21 cellular contexts compared by ENCODE assay signal in genomic region chr2:98583516-98583865, GRCh38. TPM values are rescaled to one million over a fixed set of nuclear protein-coding genes. Genes with fewer than 3 reads are reported as not detected.
A peak's percentile ranks its signal among the peaks of the same experiment; 100 is the strongest.
DNase-seq lines count a peak whose midpoint lies in the region; ATAC-seq and TF ChIP-seq lines count a peak whose summit lies in the region.
"Had no signal": no experiment of that assay in that cellular context is flagged by ENCODE, and none has a peak within 500 bp of the region (broad histone marks: within the 10 kb centered on the region; RNA-seq: fewer than 3 reads in every experiment).

No MANE protein-coding gene starts in this region.

- no peaks in the 10 kb centered on the region for H3K9me3 Mint-ChIP-seq in activated T-cell treated with anti-CD3 and anti-CD28 coated beads, Interleukin-2, amount 50 U/mL, for 24 hours
- H3K9me3 Mint-ChIP-seq in endodermal cell (no peaks in the 10 kb centered on the region), neural progenitor cell (no peaks in the 10 kb centered on the region), T-cell (no peaks in the 10 kb centered on the region)
- H3K9me3 Mint-ChIP-seq: CD4-positive, alpha-beta T cell; IgD-negative memory B cell had no signal

- H3K9ac ChIP-seq in endodermal cell (ENCODE audit: extremely low read depth, low read length, poor library complexity, severe bottlenecking): no peak overlapping the region
- H3K9ac ChIP-seq in neural progenitor cell: no peak overlapping the region
- H3K9ac ChIP-seq: BLaER1 treated with 17β-estradiol and CSF1 and Interleukin-3, amounts not matched to agents 10 nM and 100 nM; KMS-11 had no signal

- DNase-seq in activated T-cell treated with anti-CD3 and anti-CD28 coated beads, Interleukin-2, amount 50 U/mL, for 24 hours: no peak
- DNase-seq in activated T-cell treated with anti-CD3 and anti-CD28 coated beads for 4 hours (no peak), endodermal cell (peak; percentile 13), neural progenitor cell (ENCODE audit: low spot score) (no peak), NCI-H1436 (lab: John Stamatoyannopoulos, UW) (no peak), HT-29 (ENCODE audit: low spot score) (no peak), T-cell (no peak)
- DNase-seq: AML-193; CD4-positive, alpha-beta T cell; H7; MM.1S; NCI-H187; NCI-H2081 treated with DMSO at 0.1 percent for 48 hours; NCI-H524; Right ventricle myocardium superior; RPMI8226 had no signal

- no peak for ATAC-seq in T-cell (replicated peaks in 1 of 4)
- ATAC-seq: A549 had no signal

- H3K9me3 ChIP-seq in endodermal cell (ENCODE audit: control insufficient read depth, low read length) (no peaks in the 10 kb centered on the region), neural progenitor cell (ENCODE audit: low read depth) (no peaks in the 10 kb centered on the region)
- H3K9me3 ChIP-seq: A549; BLaER1 treated with 17β-estradiol and CSF1 and Interleukin-3, amounts not matched to agents 10 nM and 100 nM; SJSA1 had no signal

- WGBS in endodermal cell (ENCODE audit: insufficient coverage in 1 of 2, insufficient read length in 1 of 2), 2 experiments: 84 to 95% methylated on average over 5 to 6 of the region's 6 CpGs

- H3K27ac ChIP-seq in endodermal cell (ENCODE audit: low read depth, low read length): no peak overlapping the region
- H3K27ac ChIP-seq in neural progenitor cell: no peak overlapping the region
- H3K27ac ChIP-seq: A549; BLaER1 treated with 17β-estradiol and CSF1 and Interleukin-3, amounts not matched to agents 10 nM and 100 nM; KMS-11; SJSA1 had no signal

- no peaks in the 10 kb centered on the region for H3K27me3 ChIP-seq in endodermal cell (ENCODE audit: control insufficient read depth, insufficient read depth, low read length, poor library complexity, severe bottlenecking)
- no peaks in the 10 kb centered on the region for H3K27me3 ChIP-seq in neural progenitor cell
- H3K27me3 ChIP-seq: BLaER1 treated with 17β-estradiol and CSF1 and Interleukin-3, amounts not matched to agents 10 nM and 100 nM; SJSA1 had no signal

- no peak overlapping the region for H3K4me3 ChIP-seq in endodermal cell (ENCODE audit: low read length)
- H3K4me3 ChIP-seq in neural progenitor cell: no peak overlapping the region
- H3K4me3 ChIP-seq: A549; BLaER1 treated with 17β-estradiol and CSF1 and Interleukin-3, amounts not matched to agents 10 nM and 100 nM; SJSA1 had no signal

- H3K4me1 ChIP-seq in endodermal cell (ENCODE audit: control insufficient read depth, insufficient read depth, low read length) (peaks cover 8% of the 10 kb centered on the region), neural progenitor cell (no peaks in the 10 kb centered on the region)
- H3K4me1 ChIP-seq: A549, SJSA1 had no signal

- no peak overlapping the region for H2AFZ ChIP-seq in neural progenitor cell (replicated peaks)

- H3K4me1 Mint-ChIP-seq in activated T-cell treated with anti-CD3 and anti-CD28 coated beads, Interleukin-2, amount 50 U/mL, for 24 hours (ENCODE audit: low read depth): peaks cover 2% of the 10 kb centered on the region
- H3K4me1 Mint-ChIP-seq in endodermal cell (peaks cover 17% of the 10 kb centered on the region), neural progenitor cell (no peaks in the 10 kb centered on the region), T-cell (peaks cover 0 to 5% (median 2%) of the 10 kb centered on the region in 3 donors)

- peak overlapping the region; percentile 61 for H3K27ac Mint-ChIP-seq in activated T-cell treated with anti-CD3 and anti-CD28 coated beads, Interleukin-2, amount 50 U/mL, for 24 hours
- no peak overlapping the region for H3K27ac Mint-ChIP-seq in endodermal cell
- no peak overlapping the region for H3K27ac Mint-ChIP-seq in neural progenitor cell
- no peak overlapping the region for H3K27ac Mint-ChIP-seq in T-cell
- H3K27ac Mint-ChIP-seq: CD4-positive, alpha-beta T cell; IgD-negative memory B cell had no signal

- peak overlapping the region; percentile 0 for H3K4me2 ChIP-seq in neural progenitor cell
- H3K4me2 ChIP-seq: A549; BLaER1 treated with 17β-estradiol and CSF1 and Interleukin-3, amounts not matched to agents 10 nM and 100 nM; KMS-11 had no signal

- CTCF ChIA-PET in T-cell (lab: Charles Lee): interaction anchor here in 1 of 2 donors (1.0 kb wide), 1 partner anchor 24 kb away, joined by 3 read pairs; no protein-coding TSS in a partner anchor

- H3K79me2 ChIP-seq in neural progenitor cell (ENCODE audit: low read depth): no peaks in the 10 kb centered on the region

- no peaks in the 10 kb centered on the region for H4K20me1 ChIP-seq in neural progenitor cell (ENCODE audit: low read depth)
- H4K20me1 ChIP-seq: BLaER1 treated with 17β-estradiol and CSF1 and Interleukin-3, amounts not matched to agents 10 nM and 100 nM had no signal

- H3K36me3 Mint-ChIP-seq in activated T-cell treated with anti-CD3 and anti-CD28 coated beads, Interleukin-2, amount 50 U/mL, for 24 hours (ENCODE audit: low read depth): peaks cover 85% of the 10 kb centered on the region
- peaks cover 45% of the 10 kb centered on the region for H3K36me3 Mint-ChIP-seq in endodermal cell (ENCODE audit: low read depth)
- peaks cover 3% of the 10 kb centered on the region for H3K36me3 Mint-ChIP-seq in neural progenitor cell
- peaks cover 47% of the 10 kb centered on the region for H3K36me3 Mint-ChIP-seq in T-cell
- H3K36me3 Mint-ChIP-seq: IgD-negative memory B cell had no signal

- POLR2A ChIA-PET in T-cell (lab: Charles Lee): no interaction called here

- no peak overlapping the region for H3K4me3 Mint-ChIP-seq in activated T-cell treated with anti-CD3 and anti-CD28 coated beads, Interleukin-2, amount 50 U/mL, for 24 hours
- H3K4me3 Mint-ChIP-seq in endodermal cell (no peak overlapping the region), neural progenitor cell (no peak overlapping the region), T-cell (no peak overlapping the region)
- H3K4me3 Mint-ChIP-seq: CD4-positive, alpha-beta T cell; IgD-negative memory B cell had no signal

- H3F3A ChIP-seq in neural progenitor cell (ENCODE audit: low read depth): no peaks in the 10 kb centered on the region

- H3K36me3 ChIP-seq in endodermal cell (ENCODE audit: control insufficient read depth, insufficient read depth, low read length): peaks cover 96% of the 10 kb centered on the region
- H3K36me3 ChIP-seq in neural progenitor cell: no peaks in the 10 kb centered on the region

- TF ChIP-seq CTCF in endodermal cell (conservative IDR thresholded peaks at IDR 0.05): no peak
- no peak for TF ChIP-seq CTCF in neural progenitor cell (IDR thresholded peaks at IDR 0.05)

- no peaks in the 10 kb centered on the region for H3K27me3 Mint-ChIP-seq in activated T-cell treated with anti-CD3 and anti-CD28 coated beads, Interleukin-2, amount 50 U/mL, for 24 hours
- H3K27me3 Mint-ChIP-seq in endodermal cell (ENCODE audit: insufficient read depth) (no peaks in the 10 kb centered on the region), neural progenitor cell (ENCODE audit: insufficient read depth, low read depth) (no peaks in the 10 kb centered on the region), T-cell (no peaks in the 10 kb centered on the region)
- H3K27me3 Mint-ChIP-seq: CD4-positive, alpha-beta T cell; IgD-negative memory B cell had no signal

RNA-seq across cellular contexts. Expression of gene COA5, which starts 24.8 kb away (rescaled TPM):
- total RNA-seq in endodermal cell (10 to 100 TPM; 34.1 to 44.9 TPM), neural progenitor cell (ENCODE audit: low replicate concordance) (62.3 and 110 TPM in 2 replicates), T-cell (10 to 100 TPM; 24.6 to 45.8 (median 39.9) TPM)
- polyA plus RNA-seq in endodermal cell (2013, experiment 1 of 2): 44.4 TPM
- 38.3 TPM for polyA plus RNA-seq in endodermal cell (2013, experiment 2 of 2)
- 23.8 and 30.0 TPM in 2 replicates for total RNA-seq in HT-29 (2014; rRNA removed; shearing (Covaris generic))

RNA-seq across cellular contexts. Expression of gene UNC50, which starts 24.9 kb away (rescaled TPM):
- total RNA-seq in endodermal cell (10 to 100 TPM; 81.2 to 82.8 TPM), neural progenitor cell (ENCODE audit: low replicate concordance) (54.4 and 74.6 TPM in 2 replicates), T-cell (10 to 100 TPM; 19.5 to 37.9 (median 29.5) TPM)
- 71.0 TPM for polyA plus RNA-seq in endodermal cell (2013, experiment 1 of 2)
- polyA plus RNA-seq in endodermal cell (2013, experiment 2 of 2): 77.5 TPM
- 18.4 and 20.7 TPM in 2 replicates for total RNA-seq in HT-29 (2014; rRNA removed; shearing (Covaris generic))
